In the genomic region with DNA sequence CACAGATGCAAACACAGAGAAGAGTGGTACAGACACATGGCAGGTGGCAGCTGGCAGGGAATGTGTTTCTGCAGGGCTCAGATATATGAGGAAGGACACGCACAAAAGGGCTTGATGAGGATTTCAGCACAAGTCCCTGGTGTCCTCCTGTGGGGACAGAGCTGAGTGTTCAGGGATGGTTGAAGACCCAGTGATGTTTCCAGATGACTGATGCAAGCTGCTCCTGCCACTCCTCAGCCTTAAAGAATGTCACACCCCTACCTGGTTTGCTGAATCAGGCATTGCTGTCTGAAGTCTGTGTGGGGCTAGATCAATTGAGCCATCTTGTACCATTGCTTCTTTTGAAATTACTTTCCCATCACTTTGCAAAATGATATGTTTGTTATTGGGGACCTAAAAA, we compare ENCODE assay signal across 20 cellular contexts. TPM values are rescaled to one million over a fixed set of nuclear protein-coding genes. Genes with fewer than 3 reads are reported as not detected.
DNase-seq lines count a peak whose midpoint lies in the region; ATAC-seq and TF ChIP-seq lines count a peak whose summit lies in the region.
"Had no signal": no experiment of that assay in that cellular context is flagged by ENCODE, and none has a peak within 500 bp of the region (broad histone marks: within the 10 kb centered on the region; RNA-seq: fewer than 3 reads in every experiment).

No MANE protein-coding gene starts in this region.

- peaks cover 28% of the 10 kb centered on the region for H3K27me3 ChIP-seq in endodermal cell (ENCODE audit: control insufficient read depth, insufficient read depth, low read length, poor library complexity, severe bottlenecking)
- no peaks in the 10 kb centered on the region for H3K27me3 ChIP-seq in mesendoderm (ENCODE audit: insufficient read depth, low read length, poor library complexity)
- H3K27me3 ChIP-seq in A673 (replicated peaks; ENCODE audit: insufficient read depth, low read depth, low read length, poor library complexity): peaks cover 8% of the 10 kb centered on the region

- no peaks in the 10 kb centered on the region for H3K36me3 Mint-ChIP-seq in endodermal cell (ENCODE audit: low read depth)
- H3K36me3 Mint-ChIP-seq in activated T-cell treated with anti-CD3 and anti-CD28 coated beads, Interleukin-2, amount 50 U/mL, for 72 hours (ENCODE audit: insufficient read depth in 2 of 2): no peaks in the 10 kb centered on the region
- no peaks in the 10 kb centered on the region for H3K36me3 Mint-ChIP-seq in activated naive CD4-positive, alpha-beta T cell treated with anti-CD3 and anti-CD28 coated beads for 36 hours (ENCODE audit: low read depth)
- H3K36me3 Mint-ChIP-seq: CD4-positive, alpha-beta memory T cell had no signal

- no peak overlapping the region for H3K9ac ChIP-seq in endodermal cell (ENCODE audit: extremely low read depth, low read length, poor library complexity, severe bottlenecking)
- no peak overlapping the region for H3K9ac ChIP-seq in mesendoderm (ENCODE audit: low read length)

- H3K4me2 ChIP-seq in mesendoderm (ENCODE audit: low read length): no peak overlapping the region

- no peaks in the 10 kb centered on the region for H3K79me1 ChIP-seq in mesendoderm (ENCODE audit: low read length)

- CTCF ChIA-PET in activated naive CD4-positive, alpha-beta T cell treated with anti-CD3 and anti-CD28 coated beads for 36 hours (lab: Charles Lee): no interaction called here
- CTCF ChIA-PET in A673 (lab: Charles Lee): no interaction called here

- no peaks in the 10 kb centered on the region for H3K9me3 Mint-ChIP-seq in endodermal cell
- H3K9me3 Mint-ChIP-seq in activated T-cell treated with anti-CD3 and anti-CD28 coated beads, Interleukin-2, amount 50 U/mL, for 72 hours: no peaks in the 10 kb centered on the region
- no peaks in the 10 kb centered on the region for H3K9me3 Mint-ChIP-seq in activated naive CD4-positive, alpha-beta T cell treated with anti-CD3 and anti-CD28 coated beads for 36 hours
- H3K9me3 Mint-ChIP-seq: CD4-positive, alpha-beta memory T cell had no signal

- intact Hi-C loops in activated naive CD4-positive, alpha-beta T cell treated with anti-CD3 and anti-CD28 coated beads for 36 hours (cut with micrococcal nuclease): no loop called here
- intact Hi-C loops in A673 (cut with micrococcal nuclease; ENCODE audit: unreplicated experiment): no loop called here

- ATAC-seq in activated T-cell treated with anti-CD3 and anti-CD28 coated beads, Interleukin-2, amount 50 U/mL, for 72 hours (replicated peaks in 1 of 2): no peak
- ATAC-seq: GM12878 had no signal

- H3K4me3 Mint-ChIP-seq in endodermal cell: no peak overlapping the region
- H3K4me3 Mint-ChIP-seq in activated T-cell treated with anti-CD3 and anti-CD28 coated beads, Interleukin-2, amount 50 U/mL, for 72 hours: no peak overlapping the region
- H3K4me3 Mint-ChIP-seq in activated naive CD4-positive, alpha-beta T cell treated with anti-CD3 and anti-CD28 coated beads for 36 hours: no peak overlapping the region
- H3K4me3 Mint-ChIP-seq: CD4-positive, alpha-beta memory T cell had no signal

- H3K79me2 ChIP-seq in mesendoderm (ENCODE audit: control insufficient read depth, insufficient read depth, low read length): no peaks in the 10 kb centered on the region

- no peak overlapping the region for H3K56ac ChIP-seq in mesendoderm (ENCODE audit: low read length)

- peaks cover 9% of the 10 kb centered on the region for H3K4me1 Mint-ChIP-seq in endodermal cell
- no peaks in the 10 kb centered on the region for H3K4me1 Mint-ChIP-seq in activated T-cell treated with anti-CD3 and anti-CD28 coated beads, Interleukin-2, amount 50 U/mL, for 72 hours (ENCODE audit: low read depth)
- no peaks in the 10 kb centered on the region for H3K4me1 Mint-ChIP-seq in activated naive CD4-positive, alpha-beta T cell treated with anti-CD3 and anti-CD28 coated beads for 36 hours (ENCODE audit: low read depth)
- H3K4me1 Mint-ChIP-seq: CD4-positive, alpha-beta memory T cell had no signal

- whole genome bisulfite sequencing in endodermal cell (ENCODE audit: insufficient coverage in 1 of 2, insufficient read length in 1 of 2), 2 experiments: 96% methylated on average over 1 of the region's 1 CpG; no CpG with 5 or more reads in 1 of the 2 experiments
- no CpG with 5 or more reads among the region's 1 CpG for WGBS in mesendoderm (ENCODE audit: extremely low coverage, insufficient coverage, low lambda C conversion rate)

- H2BK15ac ChIP-seq in mesendoderm (replicated peaks; ENCODE audit: low read depth): no peak overlapping the region

- H3K36me3 ChIP-seq in endodermal cell (ENCODE audit: control insufficient read depth, insufficient read depth, low read length) (no peaks in the 10 kb centered on the region), mesendoderm (ENCODE audit: control insufficient read depth, insufficient read depth, low read length) (no peaks in the 10 kb centered on the region), A673 (ENCODE audit: insufficient read depth, low read length, poor library complexity, severe bottlenecking) (no peaks in the 10 kb centered on the region)

- H3K27ac ChIP-seq in endodermal cell (ENCODE audit: low read depth, low read length) (no peak overlapping the region), mesendoderm (ENCODE audit: low read depth, low read length) (no peak overlapping the region), A673 (ENCODE audit: low read depth, low read length, poor library complexity, severe bottlenecking) (no peak overlapping the region)
- H3K27ac ChIP-seq: 22Rv1 had no signal

- H3K4me1 ChIP-seq in endodermal cell (ENCODE audit: control insufficient read depth, insufficient read depth, low read length) (no peaks in the 10 kb centered on the region), mesendoderm (ENCODE audit: control insufficient read depth, low read depth, low read length) (peaks cover 2% of the 10 kb centered on the region), A673 (ENCODE audit: insufficient read depth, low read length, poor library complexity, severe bottlenecking) (no peaks in the 10 kb centered on the region)

- no peak for TF ChIP-seq CTCF in endodermal cell (conservative IDR thresholded peaks at IDR 0.05)
- no peak for TF ChIP-seq CTCF in A673 (conservative IDR thresholded peaks at IDR 0.05; ENCODE audit: low read depth, low read length)

- H3K18ac ChIP-seq in mesendoderm (ENCODE audit: low read length): no peak overlapping the region

- no peak overlapping the region for H2BK5ac ChIP-seq in mesendoderm (ENCODE audit: low read length)

- BruUV-seq in A673 (replicated peaks; lab: Mats Ljungman, UMichigan): no TSS peak

- H3K9me3 ChIP-seq in endodermal cell (ENCODE audit: control insufficient read depth, low read length) (no peaks in the 10 kb centered on the region), A673 (ENCODE audit: low read depth, low read length, poor library complexity, severe bottlenecking) (no peaks in the 10 kb centered on the region)

- H4K5ac ChIP-seq in mesendoderm (ENCODE audit: low read length): no peak overlapping the region

- H2AK5ac ChIP-seq in mesendoderm (ENCODE audit: low read length): no peak overlapping the region

- H3K27ac Mint-ChIP-seq in endodermal cell: peak overlapping the region; percentile 22
- no peak overlapping the region for H3K27ac Mint-ChIP-seq in activated T-cell treated with anti-CD3 and anti-CD28 coated beads, Interleukin-2, amount 50 U/mL, for 72 hours
- H3K27ac Mint-ChIP-seq in activated naive CD4-positive, alpha-beta T cell treated with anti-CD3 and anti-CD28 coated beads for 36 hours: no peak overlapping the region
- H3K27ac Mint-ChIP-seq: CD4-positive, alpha-beta memory T cell had no signal

- H3K4me3 ChIP-seq in endodermal cell (ENCODE audit: low read length): no peak overlapping the region
- H3K4me3 ChIP-seq in mesendoderm (ENCODE audit: low read length): no peak overlapping the region
- H3K4me3 ChIP-seq in A673 (ENCODE audit: low read depth, low read length, poor library complexity, severe bottlenecking): no peak overlapping the region
- H3K4me3 ChIP-seq: GM12878 had no signal

- peak; percentile 5 for DNase-seq in DMS 273 (lab: John Stamatoyannopoulos, UW; ENCODE audit: unreplicated experiment)
- no peak for DNase-seq in DMS 273 treated with DMSO at 0.1 percent for 48 hours (lab: John Stamatoyannopoulos, UW)
- DNase-seq in NCI-H524 (lab: John Stamatoyannopoulos, UW): peak; percentile 37 to 81
- peak; percentile 63 for DNase-seq in endodermal cell
- DNase-seq in mesendoderm: peak; percentile 85
- DNase-seq in activated T-cell treated with anti-CD3 and anti-CD28 coated beads, Interleukin-2, amount 50 U/mL, for 72 hours: no peak
- no peak for DNase-seq in activated naive CD4-positive, alpha-beta T cell treated with anti-CD3 and anti-CD28 coated beads for 36 hours
- DNase-seq in A673 (ENCODE audit: low spot score): no peak
- DNase-seq: C1 segment of cervical spinal cord; Calu3; CD4-positive, alpha-beta memory T cell; COR-L47; DMS79; EL; GDM1; GOT3; H7; HCEC 1CT had no signal

- no peak overlapping the region for H4K8ac ChIP-seq in mesendoderm (ENCODE audit: low read depth, low read length)

- POLR2A ChIA-PET in A673 (lab: Charles Lee; ENCODE audit: low non-redundant PET): no interaction called here

- H3K4ac ChIP-seq in mesendoderm (ENCODE audit: low read depth, low read length): no peak overlapping the region

- H3K23ac ChIP-seq in mesendoderm (ENCODE audit: low read length): no peak overlapping the region

- H2BK120ac ChIP-seq in mesendoderm (ENCODE audit: low read depth, low read length): no peak overlapping the region

- H3K27me3 Mint-ChIP-seq in endodermal cell (ENCODE audit: insufficient read depth): peaks cover 52% of the 10 kb centered on the region
- H3K27me3 Mint-ChIP-seq in activated T-cell treated with anti-CD3 and anti-CD28 coated beads, Interleukin-2, amount 50 U/mL, for 72 hours (ENCODE audit: low read depth): peaks cover 23% of the 10 kb centered on the region
- H3K27me3 Mint-ChIP-seq in activated naive CD4-positive, alpha-beta T cell treated with anti-CD3 and anti-CD28 coated beads for 36 hours (ENCODE audit: low read depth): peaks cover 12% of the 10 kb centered on the region

RNA-seq across cellular contexts. Expression of a gene that starts 40.2 kb away (rescaled TPM):
- total RNA-seq in endodermal cell: under 1 TPM in 1 of 2 donors, not detected in 1; 0.31 TPM
- polyA plus RNA-seq in endodermal cell (2013, experiment 1 of 2): not detected
- not detected for polyA plus RNA-seq in endodermal cell (2013, experiment 2 of 2)
- polyA plus RNA-seq in mesendoderm (2013, experiment 1 of 2): 0.14 TPM
- 0.13 TPM for polyA plus RNA-seq in mesendoderm (2013, experiment 2 of 2)
- total RNA-seq in activated T-cell treated with anti-CD3 and anti-CD28 coated beads, Interleukin-2, amount 50 U/mL, for 72 hours: under 1 TPM; 0.14 to 0.30 TPM
- not detected for total RNA-seq in activated naive CD4-positive, alpha-beta T cell treated with anti-CD3 and anti-CD28 coated beads for 36 hours
- 0.15 and 0.24 TPM in 2 replicates for total RNA-seq in A673 (2021)
- total RNA-seq: Calu3; CD4-positive, alpha-beta memory T cell; GM12878 had no signal
- polyA plus RNA-seq: CD4-positive, alpha-beta memory T cell had no signal

Comparison
In these comparisons a context has a peak if more than half of its experiments do, and no peak if none do; other contexts are left out.
1. DNase-seq: peak in DMS 273 (single experiment), NCI-H524 (2 of 2), endodermal cell (single experiment) and mesendoderm (single experiment); none in DMS 273 treated with DMSO at 0.1 percent for 48 hours (single experiment), activated T-cell treated with anti-CD3 and anti-CD28 coated beads, Interleukin-2, amount 50 U/mL, for 72 hours (0 of 2), activated naive CD4-positive, alpha-beta T cell treated with anti-CD3 and anti-CD28 coated beads for 36 hours (single experiment) and A673 (single experiment).